ENCODE assay signal across 23 cellular contexts in genomic region chr2:240705204-240705781, GRCh38. TPM values are rescaled to one million over a fixed set of nuclear protein-coding genes. Genes with fewer than 3 reads are reported as not detected.
DNase-seq lines count a peak whose midpoint lies in the region; ATAC-seq and TF ChIP-seq lines count a peak whose summit lies in the region.
"Had no signal": no experiment of that assay in that cellular context is flagged by ENCODE, and none has a peak within 500 bp of the region (broad histone marks: within the 10 kb centered on the region; RNA-seq: fewer than 3 reads in every experiment).

No MANE protein-coding gene starts in this region.

- H3K36me3 Mint-ChIP-seq in activated T-cell treated with anti-CD3 and anti-CD28 coated beads, Interleukin-2, amount 50 U/mL, for 4 hours (ENCODE audit: insufficient read depth) = no peaks in the 10 kb centered on the region
- no peaks in the 10 kb centered on the region for H3K36me3 Mint-ChIP-seq in activated naive CD8-positive, alpha-beta T cell
- no peaks in the 10 kb centered on the region for H3K36me3 Mint-ChIP-seq in neural progenitor cell

- H3K27me3 Mint-ChIP-seq in activated T-cell treated with anti-CD3 and anti-CD28 coated beads, Interleukin-2, amount 50 U/mL, for 4 hours (ENCODE audit: low read depth) = peaks cover 11% of the 10 kb centered on the region
- H3K27me3 Mint-ChIP-seq in activated naive CD8-positive, alpha-beta T cell = no peaks in the 10 kb centered on the region
- peaks cover 5% of the 10 kb centered on the region for H3K27me3 Mint-ChIP-seq in neural progenitor cell (ENCODE audit: insufficient read depth, low read depth)

- DNase-seq in activated T-cell treated with anti-CD3 and anti-CD28 coated beads, Interleukin-2, amount 50 U/mL, for 4 hours = no peak
- DNase-seq in activated T-cell treated with anti-CD3 and anti-CD28 coated beads for 4 hours (no peak), neural progenitor cell (ENCODE audit: low spot score) (no peak), activated gamma-delta T cell (lab: John Stamatoyannopoulos, UW) (no peak), mucosa of descending colon (no peak)
- peak; percentile 39 for DNase-seq in Jurkat, Clone E6-1 (ENCODE audit: low read depth, low spot score)
- DNase-seq: ACHN, DMS79 treated with DMSO at 0.1 percent for 48 hours, hippocampal formation, mesendoderm, NCI-H1417 treated with DMSO at 0.1 percent for 48 hours, NCI-H82, PC-9, T1000, trophoblast cell had no signal

- no peak overlapping the region for H3K27ac Mint-ChIP-seq in activated naive CD8-positive, alpha-beta T cell
- H3K27ac Mint-ChIP-seq in neural progenitor cell = peak overlapping the region; percentile 35

- H3K27ac ChIP-seq in neural progenitor cell = no peak overlapping the region
- H3K27ac ChIP-seq: PC-9, SJSA1 had no signal

- H2AFZ ChIP-seq in neural progenitor cell (replicated peaks) = no peak overlapping the region
- H2AFZ ChIP-seq: PC-9 had no signal

- intact Hi-C loops in mucosa of descending colon (cut with DNase I, micrococcal nuclease) = no loop called here

- H3K4me1 Mint-ChIP-seq in activated T-cell treated with anti-CD3 and anti-CD28 coated beads, Interleukin-2, amount 50 U/mL, for 4 hours (ENCODE audit: low read depth) = peaks cover 12% of the 10 kb centered on the region
- peaks cover 16% of the 10 kb centered on the region for H3K4me1 Mint-ChIP-seq in activated naive CD8-positive, alpha-beta T cell (ENCODE audit: low read depth)
- peaks cover 7% of the 10 kb centered on the region for H3K4me1 Mint-ChIP-seq in neural progenitor cell

- no peaks in the 10 kb centered on the region for H3K36me3 ChIP-seq in neural progenitor cell
- H3K36me3 ChIP-seq in mucosa of descending colon (ENCODE audit: low read depth) = no peaks in the 10 kb centered on the region
- H3K36me3 ChIP-seq: SJSA1 had no signal

- no peak overlapping the region for H3K4me2 ChIP-seq in neural progenitor cell
- H3K4me2 ChIP-seq: PC-9 had no signal

- no peak overlapping the region for H3K9ac ChIP-seq in neural progenitor cell

- H3K4me3 ChIP-seq in Jurkat, Clone E6-1 (ENCODE audit: low read length) = no peak overlapping the region
- H3K4me3 ChIP-seq in neural progenitor cell = no peak overlapping the region
- no peak overlapping the region for H3K4me3 ChIP-seq in mucosa of descending colon
- H3K4me3 ChIP-seq: PC-9, SJSA1 had no signal

- H3F3A ChIP-seq in neural progenitor cell (ENCODE audit: low read depth) = no peaks in the 10 kb centered on the region

- H3K4me1 ChIP-seq in neural progenitor cell (peaks cover 3% of the 10 kb centered on the region), mucosa of descending colon (ENCODE audit: low read depth) (no peaks in the 10 kb centered on the region)
- H3K4me1 ChIP-seq: SJSA1 had no signal

- no peaks in the 10 kb centered on the region for H3K79me2 ChIP-seq in neural progenitor cell (ENCODE audit: low read depth)

- no peaks in the 10 kb centered on the region for H4K20me1 ChIP-seq in neural progenitor cell (ENCODE audit: low read depth)

- H3K9me3 Mint-ChIP-seq in activated T-cell treated with anti-CD3 and anti-CD28 coated beads, Interleukin-2, amount 50 U/mL, for 4 hours = no peaks in the 10 kb centered on the region
- no peaks in the 10 kb centered on the region for H3K9me3 Mint-ChIP-seq in activated naive CD8-positive, alpha-beta T cell (ENCODE audit: low read depth)
- H3K9me3 Mint-ChIP-seq in neural progenitor cell = no peaks in the 10 kb centered on the region

- no peaks in the 10 kb centered on the region for H3K27me3 ChIP-seq in neural progenitor cell

- H3K4me3 Mint-ChIP-seq in activated T-cell treated with anti-CD3 and anti-CD28 coated beads, Interleukin-2, amount 50 U/mL, for 4 hours = peak overlapping the region; percentile 61
- H3K4me3 Mint-ChIP-seq in activated naive CD8-positive, alpha-beta T cell = peak overlapping the region; percentile 72
- no peak overlapping the region for H3K4me3 Mint-ChIP-seq in neural progenitor cell

- peak in 1 of 2 donors; percentile 38 for ATAC-seq in activated T-cell treated with anti-CD3 and anti-CD28 coated beads, Interleukin-2, amount 50 U/mL, for 4 hours
- ATAC-seq in HG03354 (IDR thresholded peaks at IDR 0.05; ENCODE audit: poor library complexity, severe bottlenecking, unreplicated experiment) = no peak
- ATAC-seq in mucosa of descending colon = no peak
- ATAC-seq: activated CD4-positive, CD25-positive, alpha-beta regulatory T cell treated with anti-CD3 and anti-CD28 coated beads, Interleukin-2, amount 50 U/mL, for 24 hours had no signal

- TF ChIP-seq CTCF in neural progenitor cell (IDR thresholded peaks at IDR 0.05) (no peak), mucosa of descending colon (IDR thresholded peaks at IDR 0.05) (no peak)

- H3K9me3 ChIP-seq in neural progenitor cell (ENCODE audit: low read depth) (no peaks in the 10 kb centered on the region), mucosa of descending colon (no peaks in the 10 kb centered on the region)
- H3K9me3 ChIP-seq: SJSA1 had no signal

RNA-seq across cellular contexts. Expression of gene AQP12A, which starts 13.6 kb away (rescaled TPM):
- not detected for total RNA-seq in activated T-cell treated with anti-CD3 and anti-CD28 coated beads, Interleukin-2, amount 50 U/mL, for 4 hours
- not detected for polyA plus RNA-seq in Jurkat, Clone E6-1 (2012; ENCODE audit: insufficient read depth, insufficient read length)
- total RNA-seq in neural progenitor cell (ENCODE audit: low replicate concordance) = not detected in 2 replicates
- total RNA-seq in mucosa of descending colon = 10 to 100 TPM in 1 of 3 donors, 1 to 10 TPM in 1, not detected in 1; 9.7 to 18.9 TPM
- total RNA-seq: astrocyte, cerebellum, kidney epithelial cell, PC-9, SJSA1 had no signal
- polyA plus RNA-seq: neural cell had no signal

RNA-seq across cellular contexts. Expression of gene AQP12B, which starts 22.6 kb away (rescaled TPM):
- not detected for total RNA-seq in activated T-cell treated with anti-CD3 and anti-CD28 coated beads, Interleukin-2, amount 50 U/mL, for 4 hours
- not detected for polyA plus RNA-seq in Jurkat, Clone E6-1 (2012; ENCODE audit: insufficient read depth, insufficient read length)
- total RNA-seq in neural progenitor cell (ENCODE audit: low replicate concordance) = not detected in 2 replicates
- 1 to 10 TPM in 2 of 3 donors, under 1 TPM in 1; 0.16 to 10.0 (median 3.9) TPM for total RNA-seq in mucosa of descending colon
- total RNA-seq: astrocyte, cerebellum, kidney epithelial cell, PC-9, SJSA1 had no signal
- polyA plus RNA-seq: neural cell had no signal
